ENCODE assay signal across 8 cellular contexts in genomic region chr19:40750285-40751064, GRCh38. TPM values are rescaled to one million over a fixed set of nuclear protein-coding genes. Genes with fewer than 3 reads are reported as not detected.
A peak's percentile ranks its signal among the peaks of the same experiment; 100 is the strongest.
DNase-seq lines count a peak whose midpoint lies in the region; ATAC-seq and TF ChIP-seq lines count a peak whose summit lies in the region.

Gene ACTMAP, minus strand, starts transcription at chr19:40750477. Its CDS starts 674 bp downstream, at chr19:40749803.

- peak within 1 kb of the TSS; percentile 100 for H3K4me3 Mint-ChIP-seq in activated naive CD8-positive, alpha-beta T cell treated with anti-CD3 and anti-CD28 coated beads for 36 hours
- H3K4me3 Mint-ChIP-seq in glutamatergic neuron (ENCODE audit: unreplicated experiment): peak within 1 kb of the TSS; percentile 100

- peaks cover 31% of the 10 kb centered on the region for H3K4me1 Mint-ChIP-seq in activated naive CD8-positive, alpha-beta T cell treated with anti-CD3 and anti-CD28 coated beads for 36 hours
- H3K4me1 Mint-ChIP-seq in glutamatergic neuron (ENCODE audit: low read depth, unreplicated experiment): peaks cover 17% of the 10 kb centered on the region

- peak; percentile 99 for DNase-seq in GM10248 (ENCODE audit: extremely low spot score)
- DNase-seq in NCI-H1105 (lab: John Stamatoyannopoulos, UW): peak; percentile 100
- DNase-seq in SKM-1 treated with dmso at 0.1 percent for 144 hours (lab: John Stamatoyannopoulos, UW; ENCODE audit: unreplicated experiment): peak; percentile 99
- DNase-seq in activated naive CD8-positive, alpha-beta T cell treated with anti-CD3 and anti-CD28 coated beads for 36 hours: peak; percentile 99
- DNase-seq in glutamatergic neuron: peak; percentile 99
- DNase-seq in osteoblast (ENCODE audit: insufficient read length, low spot score, missing footprints): peak; percentile 98

- peak within 1 kb of the TSS; percentile 99 for H3K27ac ChIP-seq in osteoblast (ENCODE audit: low read depth, low read length)
- peak within 1 kb of the TSS; percentile 92 for H3K27ac ChIP-seq in thymus (ENCODE audit: low read depth)

- H3K27me3 ChIP-seq in osteoblast (ENCODE audit: insufficient read depth, low read length): no peaks in the 10 kb centered on the region
- H3K27me3 ChIP-seq in thymus (ENCODE audit: control insufficient read depth, insufficient read depth): no peaks in the 10 kb centered on the region

- H4K20me1 ChIP-seq in osteoblast (ENCODE audit: insufficient read depth, low read length): peaks cover 12% of the 10 kb centered on the region

- peaks cover 5% of the 10 kb centered on the region for H3K36me3 ChIP-seq in osteoblast (ENCODE audit: insufficient read depth, low read length)
- H3K36me3 ChIP-seq in thymus (ENCODE audit: control insufficient read depth, insufficient read depth): peaks cover 7% of the 10 kb centered on the region

- H3K27me3 Mint-ChIP-seq in activated naive CD8-positive, alpha-beta T cell treated with anti-CD3 and anti-CD28 coated beads for 36 hours: no peaks in the 10 kb centered on the region
- H3K27me3 Mint-ChIP-seq in glutamatergic neuron (ENCODE audit: unreplicated experiment): peaks cover 11% of the 10 kb centered on the region

- H3K4me3 ChIP-seq in osteoblast (ENCODE audit: insufficient read depth, low read length): peak within 1 kb of the TSS; percentile 76
- peak within 1 kb of the TSS; percentile 65 for H3K4me3 ChIP-seq in thymus (ENCODE audit: low read length)

- WGBS in thymus: under 1% methylated on average over 52 of the region's 52 CpGs

- peak within 1 kb of the TSS; percentile 100 for H3K27ac Mint-ChIP-seq in activated naive CD8-positive, alpha-beta T cell treated with anti-CD3 and anti-CD28 coated beads for 36 hours
- peak within 1 kb of the TSS; percentile 98 for H3K27ac Mint-ChIP-seq in glutamatergic neuron (ENCODE audit: unreplicated experiment)

- H3K79me2 ChIP-seq in osteoblast (ENCODE audit: insufficient read depth, low read length): peaks cover 41% of the 10 kb centered on the region

- H3K4me1 ChIP-seq in osteoblast (ENCODE audit: insufficient read depth, low read length) (peaks cover 28% of the 10 kb centered on the region), thymus (ENCODE audit: control insufficient read depth, insufficient read depth, low read length) (peaks cover 12% of the 10 kb centered on the region)

- TF ChIP-seq CTCF in GM10248 (IDR thresholded peaks at IDR 0.05; ENCODE audit: control extremely low read depth, extremely low read depth, low read depth, missing control alignments): no peak
- no peak for TF ChIP-seq CTCF in glutamatergic neuron (IDR thresholded peaks at IDR 0.05; ENCODE audit: partially characterized antibody, unreplicated experiment)
- no peak for TF ChIP-seq CTCF in osteoblast (IDR thresholded peaks at IDR 0.05; ENCODE audit: extremely low read depth, low read depth, low read length)

- H3K9me3 ChIP-seq in osteoblast (ENCODE audit: low read depth, low read length) (no peaks in the 10 kb centered on the region), thymus (ENCODE audit: control insufficient read depth) (no peaks in the 10 kb centered on the region)

- peaks cover 3% of the 10 kb centered on the region for H3K9me3 Mint-ChIP-seq in activated naive CD8-positive, alpha-beta T cell treated with anti-CD3 and anti-CD28 coated beads for 36 hours
- peaks cover 8% of the 10 kb centered on the region for H3K9me3 Mint-ChIP-seq in glutamatergic neuron (ENCODE audit: unreplicated experiment)

- POLR2A ChIA-PET in GM10248 (lab: Yijun Ruan, JAX): interaction anchor here (0.5 to 1.5 kb wide), 7 partner anchors 9 to 60 kb away, joined by 3 to 21 read pairs (median 5); partner anchors contain the start of genes COQ8B, EGLN2, ITPKC and NUMBL

- peak; percentile 81 for ATAC-seq in HG02623 (IDR thresholded peaks at IDR 0.05; ENCODE audit: unreplicated experiment)

- peak within 1 kb of the TSS; percentile 98 for H2AFZ ChIP-seq in osteoblast (ENCODE audit: low read length)

- H3K36me3 Mint-ChIP-seq in activated naive CD8-positive, alpha-beta T cell treated with anti-CD3 and anti-CD28 coated beads for 36 hours: peaks cover 47% of the 10 kb centered on the region
- H3K36me3 Mint-ChIP-seq in glutamatergic neuron (ENCODE audit: unreplicated experiment): no peaks in the 10 kb centered on the region

- peak within 1 kb of the TSS; percentile 92 for H3K4me2 ChIP-seq in osteoblast (ENCODE audit: insufficient read depth, low read length)

- CTCF ChIA-PET in GM10248 (lab: Yijun Ruan, JAX): interaction anchor here (1.0 to 1.3 kb wide), 4 partner anchors 26 to 87 kb away, joined by 3 to 7 read pairs (median 4); partner anchors contain the start of gene RAB4B

RNA-seq across cellular contexts. Expression of gene ACTMAP, which starts in this region (rescaled TPM):
- total RNA-seq in activated naive CD8-positive, alpha-beta T cell treated with anti-CD3 and anti-CD28 coated beads for 36 hours: 10 to 100 TPM; 13.8 to 15.6 TPM
- 20.7 TPM for total RNA-seq in glutamatergic neuron (ENCODE audit: unreplicated experiment)
- 1.1 and 1.5 TPM in 2 replicates for total RNA-seq in osteoblast
- 7.4 TPM for polyA plus RNA-seq in thymus

Comparison
In these comparisons a context has a peak if more than half of its experiments do, and no peak if none do; other contexts are left out.
1. Peak in every context shown above with its lines: DNase-seq, ATAC-seq, H3K4me3 ChIP-seq and H3K27ac ChIP-seq.